ENCODE assay signal across 1 cellular context in the genomic region with DNA sequence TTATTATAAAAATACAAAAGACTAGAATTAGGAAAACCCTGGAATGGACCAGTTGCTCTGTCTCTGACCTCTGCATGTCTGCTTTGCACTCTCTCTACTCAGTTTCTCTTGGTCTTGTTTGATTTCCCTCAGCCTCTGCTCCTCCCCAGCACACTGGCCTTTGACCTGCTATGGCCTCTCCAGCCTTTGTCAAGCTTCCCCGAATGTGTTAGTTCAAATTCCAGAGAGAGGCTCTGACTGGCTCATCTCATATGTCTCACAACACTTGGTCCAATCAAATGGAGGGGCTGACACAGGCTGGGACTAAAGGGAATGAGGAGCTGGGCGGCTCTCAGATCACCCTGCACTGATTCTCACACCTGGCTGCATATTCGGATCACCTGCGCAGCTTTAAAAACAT.
TF ChIP-seq lines count a peak whose summit lies in the region.

No MANE protein-coding gene starts in this region.

TF ChIP-seq in HepG2, 621 proteins besides CTCF, POLR2A, EP300 and RAD21 (continued from another document and continues in another):
- TF ChIP-seq, protein P1, sequence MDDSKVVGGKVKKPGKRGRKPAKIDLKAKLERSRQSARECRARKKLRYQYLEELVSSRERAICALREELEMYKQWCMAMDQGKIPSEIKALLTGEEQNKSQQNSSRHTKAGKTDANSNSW (CRISPR knock-in tag; IDR thresholded peaks at IDR 0.05; ENCODE audit: borderline replicate concordance) = no peak
- TF ChIP-seq ZNF639 (CRISPR knock-in tag; conservative IDR thresholded peaks at IDR 0.05) (no peak), AHDC1 (CRISPR knock-in tag; IDR thresholded peaks at IDR 0.05; ENCODE audit: borderline replicate concordance) (peak; percentile 69; the same call in 1 of the 2 replicates), SNAPC5 (CRISPR knock-in tag; IDR thresholded peaks at IDR 0.05; ENCODE audit: borderline replicate concordance) (no peak), NR2F6 (IDR thresholded peaks at IDR 0.05) (peak; percentile 97), NR2F6 (CRISPR knock-in tag; IDR thresholded peaks at IDR 0.05) (peak; percentile 98), ATF5 (CRISPR knock-in tag; IDR thresholded peaks at IDR 0.05; ENCODE audit: low read depth) (no peak), BHLHE40 (IDR thresholded peaks at IDR 0.05; ENCODE audit: low read length) (no peak), ZNF556 (CRISPR knock-in tag; IDR thresholded peaks at IDR 0.05; ENCODE audit: borderline replicate concordance) (no peak), ZNF282 (IDR thresholded peaks at IDR 0.05; ENCODE audit: partially characterized antibody) (no peak), HCFC1 (IDR thresholded peaks at IDR 0.05; ENCODE audit: low read depth, low read length) (no peak), HNRNPL (IDR thresholded peaks at IDR 0.05; ENCODE audit: low read depth, low read length) (no peak), ZFP37 (CRISPR knock-in tag; IDR thresholded peaks at IDR 0.05; ENCODE audit: borderline replicate concordance) (peak; percentile 34; the same call in 1 of the 2 replicates), SKI (IDR thresholded peaks at IDR 0.05; ENCODE audit: partially characterized antibody) (peak; percentile 48), GMEB1 (CRISPR knock-in tag; IDR thresholded peaks at IDR 0.05; ENCODE audit: borderline replicate concordance) (no peak), ZSCAN25 (CRISPR knock-in tag; IDR thresholded peaks at IDR 0.05) (no peak), RXRA (CRISPR knock-in tag; IDR thresholded peaks at IDR 0.05) (peak; percentile 85; the same call in 1 of the 2 replicates), CAMTA2 (CRISPR knock-in tag; IDR thresholded peaks at IDR 0.05; ENCODE audit: borderline replicate concordance) (no peak), FOXA3 (CRISPR knock-in tag; IDR thresholded peaks at IDR 0.05) (0 out of 2 replicates have a peak, but pooled peaks have one; percentile 51), ZNF839 (CRISPR knock-in tag; IDR thresholded peaks at IDR 0.05; ENCODE audit: borderline replicate concordance) (no peak), ZNF674 (CRISPR knock-in tag; IDR thresholded peaks at IDR 0.05; ENCODE audit: low read depth) (no peak), SP5 (CRISPR knock-in tag; IDR thresholded peaks at IDR 0.05; ENCODE audit: borderline replicate concordance, low read depth) (peak; percentile 99), ZNF563 (CRISPR knock-in tag; IDR thresholded peaks at IDR 0.05) (no peak), TSC22D2 (CRISPR knock-in tag; IDR thresholded peaks at IDR 0.05; ENCODE audit: borderline replicate concordance) (no peak), PRPF4 (IDR thresholded peaks at IDR 0.05; ENCODE audit: low read depth, low read length, poor library complexity, severe bottlenecking) (no peak), ARID2 (CRISPR knock-in tag; IDR thresholded peaks at IDR 0.05; ENCODE audit: borderline replicate concordance) (peak; percentile 79; the same call in 1 of the 2 replicates), THRA (CRISPR knock-in tag; IDR thresholded peaks at IDR 0.05; ENCODE audit: borderline replicate concordance) (peak; percentile 62; the same call in 1 of the 2 replicates)
- TF ChIP-seq, protein P2, sequence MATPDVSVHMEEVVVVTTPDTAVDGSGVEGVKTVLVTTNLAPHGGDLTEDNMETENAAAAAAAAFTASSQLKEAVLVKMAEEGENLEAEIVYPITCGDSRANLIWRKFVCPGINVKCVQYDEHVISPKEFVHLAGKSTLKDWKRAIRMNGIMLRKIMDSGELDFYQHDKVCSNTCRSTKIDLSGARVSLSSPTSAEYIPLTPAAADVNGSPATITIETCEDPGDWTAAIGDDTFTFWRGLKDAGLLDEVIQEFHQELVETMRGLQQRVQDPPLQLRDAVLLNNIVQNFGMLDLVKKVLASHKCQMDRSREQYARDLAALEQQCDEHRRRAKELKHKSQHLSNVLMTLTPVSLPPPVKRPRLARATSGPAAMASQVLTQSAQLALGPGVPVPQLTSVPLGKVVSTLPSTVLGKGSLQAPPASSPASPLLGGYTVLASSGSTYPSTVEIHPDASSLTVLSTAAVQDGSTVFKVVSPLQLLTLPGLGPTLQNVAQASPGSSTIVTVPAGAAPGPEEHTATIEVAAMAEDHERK (CRISPR knock-in tag; IDR thresholded peaks at IDR 0.05; ENCODE audit: low read depth) = no peak
- TF ChIP-seq, protein P3, sequence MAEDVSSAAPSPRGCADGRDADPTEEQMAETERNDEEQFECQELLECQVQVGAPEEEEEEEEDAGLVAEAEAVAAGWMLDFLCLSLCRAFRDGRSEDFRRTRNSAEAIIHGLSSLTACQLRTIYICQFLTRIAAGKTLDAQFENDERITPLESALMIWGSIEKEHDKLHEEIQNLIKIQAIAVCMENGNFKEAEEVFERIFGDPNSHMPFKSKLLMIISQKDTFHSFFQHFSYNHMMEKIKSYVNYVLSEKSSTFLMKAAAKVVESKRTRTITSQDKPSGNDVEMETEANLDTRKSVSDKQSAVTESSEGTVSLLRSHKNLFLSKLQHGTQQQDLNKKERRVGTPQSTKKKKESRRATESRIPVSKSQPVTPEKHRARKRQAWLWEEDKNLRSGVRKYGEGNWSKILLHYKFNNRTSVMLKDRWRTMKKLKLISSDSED (CRISPR knock-in tag; IDR thresholded peaks at IDR 0.05) = no peak
- TF ChIP-seq, protein P4, sequence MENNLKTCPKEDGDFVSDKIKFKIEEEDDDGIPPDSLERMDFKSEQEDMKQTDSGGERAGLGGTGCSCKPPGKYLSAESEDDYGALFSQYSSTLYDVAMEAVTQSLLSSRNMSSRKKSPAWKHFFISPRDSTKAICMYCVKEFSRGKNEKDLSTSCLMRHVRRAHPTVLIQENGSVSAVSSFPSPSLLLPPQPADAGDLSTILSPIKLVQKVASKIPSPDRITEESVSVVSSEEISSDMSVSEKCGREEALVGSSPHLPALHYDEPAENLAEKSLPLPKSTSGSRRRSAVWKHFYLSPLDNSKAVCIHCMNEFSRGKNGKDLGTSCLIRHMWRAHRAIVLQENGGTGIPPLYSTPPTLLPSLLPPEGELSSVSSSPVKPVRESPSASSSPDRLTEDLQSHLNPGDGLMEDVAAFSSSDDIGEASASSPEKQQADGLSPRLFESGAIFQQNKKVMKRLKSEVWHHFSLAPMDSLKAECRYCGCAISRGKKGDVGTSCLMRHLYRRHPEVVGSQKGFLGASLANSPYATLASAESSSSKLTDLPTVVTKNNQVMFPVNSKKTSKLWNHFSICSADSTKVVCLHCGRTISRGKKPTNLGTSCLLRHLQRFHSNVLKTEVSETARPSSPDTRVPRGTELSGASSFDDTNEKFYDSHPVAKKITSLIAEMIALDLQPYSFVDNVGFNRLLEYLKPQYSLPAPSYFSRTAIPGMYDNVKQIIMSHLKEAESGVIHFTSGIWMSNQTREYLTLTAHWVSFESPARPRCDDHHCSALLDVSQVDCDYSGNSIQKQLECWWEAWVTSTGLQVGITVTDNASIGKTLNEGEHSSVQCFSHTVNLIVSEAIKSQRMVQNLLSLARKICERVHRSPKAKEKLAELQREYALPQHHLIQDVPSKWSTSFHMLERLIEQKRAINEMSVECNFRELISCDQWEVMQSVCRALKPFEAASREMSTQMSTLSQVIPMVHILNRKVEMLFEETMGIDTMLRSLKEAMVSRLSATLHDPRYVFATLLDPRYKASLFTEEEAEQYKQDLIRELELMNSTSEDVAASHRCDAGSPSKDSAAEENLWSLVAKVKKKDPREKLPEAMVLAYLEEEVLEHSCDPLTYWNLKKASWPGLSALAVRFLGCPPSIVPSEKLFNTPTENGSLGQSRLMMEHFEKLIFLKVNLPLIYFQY (CRISPR knock-in tag; IDR thresholded peaks at IDR 0.05; ENCODE audit: borderline replicate concordance) = no peak
- TF ChIP-seq, protein P5, sequence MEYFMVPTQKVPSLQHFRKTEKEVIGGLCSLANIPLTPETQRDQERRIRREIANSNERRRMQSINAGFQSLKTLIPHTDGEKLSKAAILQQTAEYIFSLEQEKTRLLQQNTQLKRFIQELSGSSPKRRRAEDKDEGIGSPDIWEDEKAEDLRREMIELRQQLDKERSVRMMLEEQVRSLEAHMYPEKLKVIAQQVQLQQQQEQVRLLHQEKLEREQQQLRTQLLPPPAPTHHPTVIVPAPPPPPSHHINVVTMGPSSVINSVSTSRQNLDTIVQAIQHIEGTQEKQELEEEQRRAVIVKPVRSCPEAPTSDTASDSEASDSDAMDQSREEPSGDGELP (IDR thresholded peaks at IDR 0.05; ENCODE audit: borderline replicate concordance, low read depth) = peak; percentile 34; the same call in 1 of the 2 replicates
- TF ChIP-seq, protein P6, sequence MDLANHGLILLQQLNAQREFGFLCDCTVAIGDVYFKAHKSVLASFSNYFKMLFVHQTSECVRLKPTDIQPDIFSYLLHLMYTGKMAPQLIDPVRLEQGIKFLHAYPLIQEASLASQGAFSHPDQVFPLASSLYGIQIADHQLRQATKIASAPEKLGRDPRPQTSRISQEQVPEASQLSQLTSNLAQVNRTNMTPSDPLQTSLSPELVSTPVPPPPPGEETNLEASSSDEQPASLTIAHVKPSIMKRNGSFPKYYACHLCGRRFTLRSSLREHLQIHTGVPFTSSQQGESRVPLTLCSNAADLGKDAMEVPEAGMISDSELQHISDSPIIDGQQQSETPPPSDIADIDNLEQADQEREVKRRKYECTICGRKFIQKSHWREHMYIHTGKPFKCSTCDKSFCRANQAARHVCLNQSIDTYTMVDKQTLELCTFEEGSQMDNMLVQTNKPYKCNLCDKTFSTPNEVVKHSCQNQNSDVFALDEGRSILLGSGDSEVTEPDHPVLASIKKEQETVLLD (CRISPR knock-in tag; IDR thresholded peaks at IDR 0.05; ENCODE audit: low read depth) = no peak
